In genomic region chr19:37077929-37078716, GRCh38 we compare ENCODE assay signal across 8 cellular contexts. TPM values are rescaled to one million over a fixed set of nuclear protein-coding genes. Genes with fewer than 3 reads are reported as not detected.
DNase-seq lines count a peak whose midpoint lies in the region; ATAC-seq and TF ChIP-seq lines count a peak whose summit lies in the region.

TSS of gene ZNF420 (plus strand) at chr19:37078433. CDS start at chr19:37089119, 10,686 bp downstream.

- WGBS in ovary, 3 donors: 0 to 1% (median 0%) methylated on average over 30 to 61 of the region's 61 CpGs
- 1% methylated on average over 16 to 36 of the region's 61 CpGs for WGBS in thyroid gland, 2 donors

- TF ChIP-seq CTCF in SU-DHL-6 (IDR thresholded peaks at IDR 0.05; ENCODE audit: insufficient read depth, low read length, poor library complexity, severe bottlenecking): no peak
- TF ChIP-seq CTCF in ovary (IDR thresholded peaks at IDR 0.05): no peak
- TF ChIP-seq CTCF in thyroid gland (IDR thresholded peaks at IDR 0.05): no peak

- TF ChIP-seq EP300 in ovary (IDR thresholded peaks at IDR 0.05): no peak

- peak within 1 kb of the TSS; percentile 68 for H3K4me3 ChIP-seq in SU-DHL-6 (ENCODE audit: insufficient read depth, low read length, poor library complexity, severe bottlenecking)
- peak within 1 kb of the TSS; percentile 68 for H3K4me3 ChIP-seq in ovary
- peak within 1 kb of the TSS; percentile 34 to 62 (median 58) for H3K4me3 ChIP-seq in thyroid gland (replicated peaks in 1 of 3)

- DNase-seq in NCI-H1417 (lab: John Stamatoyannopoulos, UW) (peak; percentile 93 to 97 (median 97)), Right ventricle myocardium superior (peak; percentile 96), ovary (peak; percentile 94 to 96 (median 95)), thyroid gland (peak; percentile 97 to 98)
- peak; percentile 75 for DNase-seq in activated naive CD8-positive, alpha-beta T cell treated with anti-CD3 and anti-CD28 coated beads, Interleukin-2, amount 50 U/mL, for 16 hours (ENCODE audit: low read depth, low spot score)

- intact Hi-C loops in Right ventricle myocardium superior (cut with DNase I): loop anchor here (10.0 kb wide), 1 partner anchor 73 kb away; no protein-coding TSS in a partner anchor
- intact Hi-C loops in ovary (cut with DNase I): no loop called here
- intact Hi-C loops in thyroid gland (cut with DNase I): no loop called here

- no peaks in the 10 kb centered on the region for H3K9me2 ChIP-seq in SU-DHL-6 (replicated peaks; ENCODE audit: insufficient read depth, low read length)

- peak; percentile 59 for TF ChIP-seq POLR2A in GM10847 (IDR thresholded peaks at IDR 0.05; ENCODE audit: extremely low read depth, insufficient read length)
- peak; percentile 59 for TF ChIP-seq POLR2A in ovary (IDR thresholded peaks at IDR 0.05)
- TF ChIP-seq POLR2A in thyroid gland (IDR thresholded peaks at IDR 0.05): peak in 1 of 2 donors; percentile 77

- peak; percentile 97 for ATAC-seq in HG02678 (IDR thresholded peaks at IDR 0.05; ENCODE audit: unreplicated experiment)
- peak; percentile 99 for ATAC-seq in Right ventricle myocardium superior (ENCODE audit: poor library complexity)

- H3K27me3 ChIP-seq in SU-DHL-6 (ENCODE audit: low read length) (no peaks in the 10 kb centered on the region), ovary (no peaks in the 10 kb centered on the region), thyroid gland (no peaks in the 10 kb centered on the region)

- H3F3A ChIP-seq in SU-DHL-6 (ENCODE audit: insufficient read depth): no peaks in the 10 kb centered on the region; the same call in 1 of the 2 replicates

- H3K27ac ChIP-seq in SU-DHL-6 (ENCODE audit: low read depth, low read length) (peak within 1 kb of the TSS; percentile 45), ovary (peak within 1 kb of the TSS; percentile 86 to 91), thyroid gland (peak within 1 kb of the TSS; percentile 66 to 81 (median 81))

- H3K4me1 ChIP-seq in ovary (ENCODE audit: insufficient read depth): peaks cover 6% of the 10 kb centered on the region
- peaks cover 7 to 10% of the 10 kb centered on the region in 2 donors for H3K4me1 ChIP-seq in thyroid gland

- H3K9me3 ChIP-seq in SU-DHL-6 (ENCODE audit: insufficient read depth, low read length) (peaks cover 4% of the 10 kb centered on the region; the same call in 1 of the 2 replicates), ovary (peaks cover 2 to 4% of the 10 kb centered on the region in 2 donors), thyroid gland (no peaks in the 10 kb centered on the region)

- peak within 1 kb of the TSS; percentile 67 for H3K9ac ChIP-seq in SU-DHL-6 (ENCODE audit: low read length)

- no peaks in the 10 kb centered on the region for H4K20me1 ChIP-seq in SU-DHL-6 (ENCODE audit: low read depth, low read length)

- H3K4me2 ChIP-seq in SU-DHL-6 (ENCODE audit: low read depth, low read length, poor library complexity, severe bottlenecking): peak within 1 kb of the TSS; percentile 67

- H2AFZ ChIP-seq in SU-DHL-6 (ENCODE audit: low read depth, low read length, severe bottlenecking): peak within 1 kb of the TSS; percentile 42

- H3K79me2 ChIP-seq in SU-DHL-6 (ENCODE audit: insufficient read depth, low read length): peaks cover 35% of the 10 kb centered on the region

- peaks cover 10% of the 10 kb centered on the region for H3K36me3 ChIP-seq in SU-DHL-6 (ENCODE audit: low read length)
- no peaks in the 10 kb centered on the region for H3K36me3 ChIP-seq in ovary
- no peaks in the 10 kb centered on the region for H3K36me3 ChIP-seq in thyroid gland

RNA-seq across cellular contexts. Expression of gene ZNF420, which starts in this region (rescaled TPM):
- total RNA-seq in Right ventricle myocardium superior (8.5 TPM), ovary (10 to 100 TPM in 6 of 7 donors, 1 to 10 TPM in 1; 5.9 to 26.6 (median 16.3) TPM), thyroid gland (10 to 100 TPM; 15.8 to 26.6 (median 16.8) TPM)
- 1 to 10 TPM; 8.2 TPM for polyA plus RNA-seq in ovary

Comparison
In these comparisons a context has a peak if more than half of its experiments do, and no peak if none do; other contexts are left out.
1. Peak in every context shown above with its lines: DNase-seq, ATAC-seq, H3K4me3 ChIP-seq and H3K27ac ChIP-seq.